Comparison of ENCODE assay signal across 18 cellular contexts in the genomic region with DNA sequence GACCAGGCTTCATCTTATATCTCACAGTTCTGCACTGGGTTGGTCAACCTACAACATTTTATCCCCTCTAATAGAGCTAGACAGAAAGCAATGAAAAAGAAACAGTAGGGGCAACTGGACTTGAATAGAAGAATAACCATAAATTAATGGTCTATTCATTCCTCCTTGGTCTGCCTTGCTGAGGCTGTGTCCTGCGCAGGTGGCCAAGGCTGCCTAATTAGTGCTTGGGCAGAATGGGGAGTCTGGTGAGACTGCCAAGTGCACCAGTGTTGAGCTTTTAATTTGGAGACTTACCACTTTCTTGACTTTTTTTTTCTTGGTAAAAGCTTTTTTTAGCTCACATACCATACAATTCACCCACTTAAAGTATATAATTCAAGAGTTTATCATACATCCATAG. TPM values are rescaled to one million over a fixed set of nuclear protein-coding genes. Genes with fewer than 3 reads are reported as not detected.
DNase-seq lines count a peak whose midpoint lies in the region; ATAC-seq, FAIRE-seq and TF ChIP-seq lines count a peak whose summit lies in the region.
"Had no signal": no experiment of that assay in that cellular context is flagged by ENCODE, and none has a peak within 500 bp of the region (broad histone marks: within the 10 kb centered on the region; RNA-seq: fewer than 3 reads in every experiment).

No MANE protein-coding gene starts in this region.

- no peaks in the 10 kb centered on the region for H3K36me3 ChIP-seq in K562 (ENCODE audit: control insufficient read depth, insufficient read depth, low read length)

- no peak overlapping the region for H2AFZ ChIP-seq in K562 (ENCODE audit: low read depth, low read length)

- no peak overlapping the region for H3K4me3 ChIP-seq in K562
- H3K4me3 ChIP-seq: A549 had no signal

- H3K4me1 ChIP-seq in K562 (replicated peaks in 1 of 2; ENCODE audit: control insufficient read depth in 2 of 2, insufficient read depth in 2 of 2, low read length in 2 of 2) = peaks cover 0 to 21% of the 10 kb centered on the region in 2 experiments; a peak in 3 of 5 replicates
- H3K4me1 ChIP-seq: Caco-2 had no signal

- no peak overlapping the region for H3K9ac ChIP-seq in K562 (ENCODE audit: insufficient read depth in 1 of 2, low read depth in 2 of 2, low read length in 2 of 2)

- no peak for TF ChIP-seq EP300 in K562 (IDR thresholded peaks at IDR 0.05; ENCODE audit: low read length)

- no peaks in the 10 kb centered on the region for H3K9me1 ChIP-seq in K562 (ENCODE audit: control insufficient read depth, insufficient read depth, low read length)

- no peak for TF ChIP-seq CTCF in K562 (IDR thresholded peaks at IDR 0.05 in 2 of 3, conservative IDR thresholded peaks at IDR 0.05 in 1 of 3; ENCODE audit: insufficient read depth in 2 of 3, low read depth in 1 of 3, low read length in 3 of 3)

- 83% methylated on average over 1 of the region's 1 CpG for WGBS in K562 (ENCODE audit: insufficient coverage, low coverage, missing lambda C conversion rate)

- no peak for DNase-seq in K562 (ENCODE audit: extremely low read depth in 1 of 4, low spot score in 3 of 4)
- DNase-seq in hippocampal formation (lab: John Stamatoyannopoulos, UW) = peak; percentile 13 to 21
- DNase-seq in posterior cingulate gyrus = peak in 9 of 10 donors; percentile 6 to 80 (median 46)
- DNase-seq in GM19238 (ENCODE audit: insufficient read length, low spot score) = no peak
- DNase-seq in NOMO-1 treated with DMSO at 0.1 percent for 48 hours (lab: John Stamatoyannopoulos, UW; ENCODE audit: unreplicated experiment) = no peak
- no peak for DNase-seq in kidney glomerular epithelial cell (lab: John Stamatoyannopoulos, UW)
- DNase-seq: Caco-2; CD8-positive, alpha-beta T cell; DND-41; GDM1; GOT3; H9 had no signal

- CTCF ChIA-PET in K562 (lab: Yijun Ruan, JAX; ENCODE audit: low intra/inter-chr PET ratio) = no interaction called here

- H4K20me1 ChIP-seq in K562 (replicated peaks; ENCODE audit: control insufficient read depth, insufficient read depth, low read length) = no peaks in the 10 kb centered on the region

- ATAC-seq in K562 = no peak
- ATAC-seq: A549; CD8-positive, alpha-beta T cell had no signal

- H3K79me2 ChIP-seq in K562 (ENCODE audit: control insufficient read depth, insufficient read depth, low read length) = no peaks in the 10 kb centered on the region

- FAIRE-seq in K562 (lab: Jason Lieb, UNC) = no peak
- FAIRE-seq: A549, GM12892, GM19239 had no signal

- in situ Hi-C loops in K562 (cut with MboI) = no loop called here

- no peak overlapping the region for H3K4me2 ChIP-seq in K562 (ENCODE audit: insufficient read depth, low read length)
- H3K4me2 ChIP-seq: A549 had no signal

- POLR2A ChIA-PET in K562 (lab: Yijun Ruan, JAX) = no interaction called here

- H3K27me3 ChIP-seq in K562 (ENCODE audit: control insufficient read depth in 2 of 2, insufficient read depth in 2 of 2, low read length in 2 of 2) = no peaks in the 10 kb centered on the region

- H3K9me3 ChIP-seq in K562 (replicated peaks; ENCODE audit: control insufficient read depth, insufficient read depth, low read depth, low read length) = no peaks in the 10 kb centered on the region
- H3K9me3 ChIP-seq: A549, Caco-2 had no signal

- intact Hi-C loops in K562 (cut with micrococcal nuclease) (loop anchor here (5.0 kb wide), 1 partner anchor 55 kb away; no protein-coding TSS in a partner anchor), posterior cingulate gyrus (cut with DNase I) (no loop called here)

- BruUV-seq in K562 (replicated peaks; lab: Mats Ljungman, UMichigan) = no TSS peak

- no peak overlapping the region for H3K27ac ChIP-seq in K562 (ENCODE audit: extremely low read depth, low read depth, low read length)
- H3K27ac ChIP-seq: A549 had no signal

- no peak for TF ChIP-seq POLR2A in K562 (conservative IDR thresholded peaks at IDR 0.05)

- TF ChIP-seq RAD21 in K562 (CRISPR knock-in tag; conservative IDR thresholded peaks at IDR 0.05 in 1 of 2, IDR thresholded peaks at IDR 0.05 in 1 of 2) = no peak

TF ChIP-seq in K562, 482 proteins besides CTCF, POLR2A, EP300 and RAD21:
- 0 out of 2 replicates have a peak, but pooled peaks have one; percentile 0 for TF ChIP-seq GTF2E2 (tag; IDR thresholded peaks at IDR 0.05)
- no peak for TF ChIP-seq C11orf30 (IDR thresholded peaks at IDR 0.05; ENCODE audit: low read depth)
- TF ChIP-seq DIDO1 (tag; IDR thresholded peaks at IDR 0.05; ENCODE audit: low read depth) = no peak

RNA-seq across cellular contexts. Expression of a gene that starts 35.0 kb away (rescaled TPM):
- not detected in 2 replicates for total RNA-seq in K562 (2011; cell fraction: chromatin; rRNA removed; ENCODE audit: low replicate concordance)
- not detected in 2 replicates for total RNA-seq in K562 (2011; cell fraction: nucleolus; rRNA removed)
- total RNA-seq in K562 (2011; cell fraction: nucleoplasm; rRNA removed) = not detected in 2 replicates
- total RNA-seq in K562 (2014; rRNA removed) (not detected in 2 replicates), K562 (2014; rRNA removed; fragmentation: Illumina TruSeq; extraction: Trizol) (not detected in 2 replicates), K562 (2015; rRNA removed; fragmentation: Illumina TruSeq; extraction: Trizol) (not detected in 2 replicates), K562 (2021) (0.07 TPM in 1 of 2 replicates, not detected in the other)
- polyA plus RNA-seq in K562 (2011; rRNA removed) (not detected in 2 replicates), K562 (2014; fragmentation: Illumina TruSeq; extraction: Trizol) (not detected in 2 replicates), K562 (2014; fragmentation: Nextera tagmentation; extraction: Ambion mirVana) (under 1 TPM; 0.04 to 0.06 TPM), K562 (2014; rRNA removed) (not detected in 2 replicates)
- polyA plus RNA-seq in K562 (2011; cell fraction: cytosol; rRNA removed) = not detected in 2 replicates
- not detected in 2 replicates for polyA plus RNA-seq in K562 (2011; cell fraction: nucleus; rRNA removed)
- 0.06 and 0.13 TPM in 2 replicates for polyA plus RNA-seq in K562 (2012)
- not detected in 2 replicates for polyA minus RNA-seq in K562 (2011; rRNA and poly(A)+ RNA removed)
- polyA minus RNA-seq in K562 (2011; cell fraction: cytosol; rRNA and poly(A)+ RNA removed) = not detected in 2 replicates
- polyA minus RNA-seq in K562 (2011; cell fraction: nucleus; rRNA and poly(A)+ RNA removed) = not detected in 2 replicates
- total RNA-seq: HT-29 had no signal
- polyA plus RNA-seq: A549, BJ, CD14-positive monocyte had no signal

Comparison
In these comparisons a context has a peak if more than half of its experiments do, and no peak if none do; other contexts are left out.
1. DNase-seq: peak in hippocampal formation (2 of 2) and posterior cingulate gyrus (9 of 10); none in K562 (0 of 4), GM19238 (single experiment), NOMO-1 treated with DMSO at 0.1 percent for 48 hours (single experiment) and kidney glomerular epithelial cell (single experiment).